15 cellular contexts compared by ENCODE assay signal in genomic region chr2:227629435-227629834, GRCh38. TPM values are rescaled to one million over a fixed set of nuclear protein-coding genes. Genes with fewer than 3 reads are reported as not detected.
DNase-seq lines count a peak whose midpoint lies in the region; ATAC-seq and TF ChIP-seq lines count a peak whose summit lies in the region.
"Had no signal": no experiment of that assay in that cellular context is flagged by ENCODE, and none has a peak within 500 bp of the region (broad histone marks: within the 10 kb centered on the region; RNA-seq: fewer than 3 reads in every experiment).

No MANE protein-coding gene starts in this region.

- no peak for ATAC-seq in IMR-90 (ENCODE audit: low read depth)
- ATAC-seq in WTC11 = no peak
- no peak for ATAC-seq in lung (ENCODE audit: insufficient read depth, low FRiP score)
- ATAC-seq: CD8-positive, alpha-beta T cell; HepG2 had no signal

- H3K4me3 Mint-ChIP-seq in WTC11 (no peak overlapping the region), progenitor cell of endocrine pancreas (ENCODE audit: low read depth) (no peak overlapping the region)
- H3K4me3 Mint-ChIP-seq: CD8-positive, alpha-beta T cell; H9 had no signal

- no peaks in the 10 kb centered on the region for H3K9me1 ChIP-seq in IMR-90 (ENCODE audit: insufficient read depth, low read length)

- H3K9me3 Mint-ChIP-seq in WTC11 (no peaks in the 10 kb centered on the region), progenitor cell of endocrine pancreas (ENCODE audit: low read depth) (no peaks in the 10 kb centered on the region)
- H3K9me3 Mint-ChIP-seq: CD8-positive, alpha-beta T cell; H9 had no signal

- H3K9me3 ChIP-seq in IMR-90 (ENCODE audit: control insufficient read depth, insufficient read depth, low read length) = no peaks in the 10 kb centered on the region
- no peaks in the 10 kb centered on the region for H3K9me3 ChIP-seq in lung (ENCODE audit: control insufficient read depth in 2 of 2, insufficient read depth in 1 of 2, low read length in 1 of 2)
- H3K9me3 ChIP-seq in smooth muscle cell (replicated peaks; ENCODE audit: low read depth) = no peaks in the 10 kb centered on the region

- H2AK5ac ChIP-seq in IMR-90 (ENCODE audit: low read depth, low read length) = no peak overlapping the region

- DNase-seq in IMR-90 (no peak), WTC11 (ENCODE audit: low spot score) (no peak), lung (ENCODE audit: low spot score) (peak; percentile 6), smooth muscle cell (lab: John Stamatoyannopoulos, UW; ENCODE audit: unreplicated experiment) (no peak), progenitor cell of endocrine pancreas (ENCODE audit: low spot score, unreplicated experiment) (no peak), posterior cingulate gyrus (no peak)
- no peak for DNase-seq in activated CD4-positive, CD25-positive, alpha-beta regulatory T cell (lab: John Stamatoyannopoulos, UW)
- DNase-seq: Calu3; CD8-positive, alpha-beta T cell; DMS79 treated with DMSO at 0.1 percent for 48 hours; GF-D8; H9 had no signal

- H3K4me1 Mint-ChIP-seq in WTC11 (no peaks in the 10 kb centered on the region), progenitor cell of endocrine pancreas (ENCODE audit: low read depth) (no peaks in the 10 kb centered on the region)
- H3K4me1 Mint-ChIP-seq: H9 had no signal

- H3K27ac ChIP-seq in IMR-90 (ENCODE audit: insufficient read depth, low read length) (no peak overlapping the region), lung (ENCODE audit: low read depth in 1 of 2, low read length in 1 of 2) (no peak overlapping the region), smooth muscle cell (ENCODE audit: low read depth) (peak overlapping the region; percentile 20)
- H3K27ac ChIP-seq: BLaER1 treated with 17β-estradiol and CSF1 and Interleukin-3, amounts not matched to agents 10 nM and 100 nM had no signal

- no peak for TF ChIP-seq POLR2A in IMR-90 (IDR thresholded peaks at IDR 0.05; ENCODE audit: low read depth, low read length)

- intact Hi-C loops in IMR-90 (cut with micrococcal nuclease) = no loop called here
- intact Hi-C loops in posterior cingulate gyrus (cut with DNase I) = no loop called here

- CTCF ChIA-PET in IMR-90 (lab: Yijun Ruan, JAX) (no interaction called here), WTC11 (lab: Charles Lee) (no interaction called here)

- H2BK20ac ChIP-seq in IMR-90 (ENCODE audit: low read depth, low read length) = no peak overlapping the region

- H3K27me3 ChIP-seq in IMR-90 (ENCODE audit: control insufficient read depth, insufficient read depth, low read length) (no peaks in the 10 kb centered on the region), lung (ENCODE audit: control insufficient read depth, insufficient read depth) (no peaks in the 10 kb centered on the region), smooth muscle cell (ENCODE audit: low read depth) (no peaks in the 10 kb centered on the region)
- H3K27me3 ChIP-seq: BLaER1 treated with 17β-estradiol and CSF1 and Interleukin-3, amounts not matched to agents 10 nM and 100 nM had no signal

- 30% methylated on average over 2 of the region's 7 CpGs; no CpG with 5 or more reads in 1 of the 2 experiments for WGBS in IMR-90 (ENCODE audit: extremely low coverage in 2 of 2, insufficient read length in 1 of 2), 2 experiments
- 65 to 77% methylated on average over 7 of the region's 7 CpGs for WGBS in lung, 2 donors
- 60% methylated on average over 7 of the region's 7 CpGs for WGBS in smooth muscle cell (ENCODE audit: low lambda C conversion rate)

- H4K20me1 ChIP-seq in IMR-90 (ENCODE audit: insufficient read depth, low read length) (no peaks in the 10 kb centered on the region), smooth muscle cell (ENCODE audit: low read depth) (no peaks in the 10 kb centered on the region)
- H4K20me1 ChIP-seq: BLaER1 treated with 17β-estradiol and CSF1 and Interleukin-3, amounts not matched to agents 10 nM and 100 nM had no signal

- no peaks in the 10 kb centered on the region for H3K79me1 ChIP-seq in IMR-90 (ENCODE audit: low read depth in 1 of 2, low read length in 2 of 2)

- BruUV-seq in IMR-90 (replicated peaks; lab: Mats Ljungman, UMichigan) = no TSS peak

- H3F3A ChIP-seq in smooth muscle cell (ENCODE audit: low read depth) = no peaks in the 10 kb centered on the region

- POLR2A ChIA-PET in IMR-90 (lab: Charles Lee; ENCODE audit: unreplicated experiment) (no interaction called here), WTC11 (lab: Charles Lee) (no interaction called here)

- H3K18ac ChIP-seq in IMR-90 (ENCODE audit: low read depth, low read length) = no peak overlapping the region

- H3K4ac ChIP-seq in IMR-90 (ENCODE audit: low read depth, low read length) = no peak overlapping the region

- H2BK15ac ChIP-seq in IMR-90 (ENCODE audit: low read depth, low read length) = no peak overlapping the region

- H3K4me2 ChIP-seq in IMR-90 (ENCODE audit: low read depth, low read length) = no peak overlapping the region
- H3K4me2 ChIP-seq in smooth muscle cell = peak overlapping the region; percentile 75
- H3K4me2 ChIP-seq: BLaER1 treated with 17β-estradiol and CSF1 and Interleukin-3, amounts not matched to agents 10 nM and 100 nM had no signal

- H3K14ac ChIP-seq in IMR-90 (replicated peaks; ENCODE audit: low read depth, low read length) = no peak overlapping the region

- H3K23ac ChIP-seq in IMR-90 (ENCODE audit: low read depth, low read length) = no peak overlapping the region

- no peaks in the 10 kb centered on the region for H3K27me3 Mint-ChIP-seq in WTC11 (ENCODE audit: low read depth)
- H3K27me3 Mint-ChIP-seq in progenitor cell of endocrine pancreas = no peaks in the 10 kb centered on the region

- H3K56ac ChIP-seq in IMR-90 (ENCODE audit: extremely low read depth, insufficient read depth, low read length) = no peak overlapping the region

- TF ChIP-seq CTCF in IMR-90 (conservative IDR thresholded peaks at IDR 0.05; ENCODE audit: low read depth, low read length) = no peak
- no peak for TF ChIP-seq CTCF in WTC11 (IDR thresholded peaks at IDR 0.05)
- TF ChIP-seq CTCF in lung (IDR thresholded peaks at IDR 0.05; ENCODE audit: control extremely low read depth, extremely low read depth) = no peak
- TF ChIP-seq CTCF in smooth muscle cell (IDR thresholded peaks at IDR 0.05; ENCODE audit: borderline replicate concordance, insufficient read depth, poor library complexity, severe bottlenecking) = no peak
- no peak for TF ChIP-seq CTCF in progenitor cell of endocrine pancreas (IDR thresholded peaks at IDR 0.05; ENCODE audit: unreplicated experiment)

- H3K4me1 ChIP-seq in IMR-90 (ENCODE audit: control insufficient read depth, insufficient read depth, low read length) (no peaks in the 10 kb centered on the region), lung (ENCODE audit: control insufficient read depth in 2 of 2, insufficient read depth in 2 of 2, low read length in 2 of 2) (no peaks in the 10 kb centered on the region), smooth muscle cell (ENCODE audit: low read depth) (peaks cover 9% of the 10 kb centered on the region)
- H3K4me1 ChIP-seq: BLaER1 treated with 17β-estradiol and CSF1 and Interleukin-3, amounts not matched to agents 10 nM and 100 nM had no signal

- dilution Hi-C loops in IMR-90 (cut with HindIII; ENCODE audit: low sequenced_read_pairs, unreplicated experiment) = no loop called here

- H2AK9ac ChIP-seq in IMR-90 (replicated peaks; ENCODE audit: low read depth, low read length, poor library complexity) = no peak overlapping the region

- no peak for TF ChIP-seq RAD21 in IMR-90 (IDR thresholded peaks at IDR 0.05; ENCODE audit: low read length)

- H3K4me3 ChIP-seq in IMR-90 (ENCODE audit: insufficient read depth, low read depth, low read length) (no peak overlapping the region), lung (no peak overlapping the region), smooth muscle cell (peak overlapping the region; percentile 4)
- H3K4me3 ChIP-seq: BLaER1 treated with 17β-estradiol and CSF1 and Interleukin-3, amounts not matched to agents 10 nM and 100 nM had no signal

- H3K27ac Mint-ChIP-seq in WTC11 (0 out of 2 replicates have a peak overlapping the region, but pooled peaks have one; percentile 32), progenitor cell of endocrine pancreas (no peak overlapping the region)
- H3K27ac Mint-ChIP-seq: CD8-positive, alpha-beta T cell; H9 had no signal

- no peaks in the 10 kb centered on the region for H3K36me3 Mint-ChIP-seq in WTC11
- H3K36me3 Mint-ChIP-seq in progenitor cell of endocrine pancreas (ENCODE audit: insufficient read depth) = no peaks in the 10 kb centered on the region
- H3K36me3 Mint-ChIP-seq: CD8-positive, alpha-beta T cell had no signal

- no peaks in the 10 kb centered on the region for H3K36me3 ChIP-seq in IMR-90 (ENCODE audit: control insufficient read depth, insufficient read depth, low read length)
- no peaks in the 10 kb centered on the region for H3K36me3 ChIP-seq in lung (ENCODE audit: control insufficient read depth in 2 of 2, insufficient read depth in 2 of 2, low read length in 2 of 2)
- peaks cover 3% of the 10 kb centered on the region for H3K36me3 ChIP-seq in smooth muscle cell (ENCODE audit: low read depth)
- H3K36me3 ChIP-seq: BLaER1 treated with 17β-estradiol and CSF1 and Interleukin-3, amounts not matched to agents 10 nM and 100 nM had no signal

- no peak overlapping the region for H4K8ac ChIP-seq in IMR-90 (ENCODE audit: low read depth in 2 of 2, low read length in 2 of 2)

- H2BK5ac ChIP-seq in IMR-90 (ENCODE audit: low read depth, low read length, poor library complexity, severe bottlenecking) = no peak overlapping the region

- in situ Hi-C loops in IMR-90 (cut with MboI; ENCODE audit: low sequenced_read_pairs) = no loop called here

- no peak overlapping the region for H2BK120ac ChIP-seq in IMR-90 (ENCODE audit: low read depth, low read length)

- H3K79me2 ChIP-seq in smooth muscle cell (ENCODE audit: low read depth) = no peaks in the 10 kb centered on the region

- H4K91ac ChIP-seq in IMR-90 (ENCODE audit: insufficient read depth, low read depth, low read length) = no peak overlapping the region

- H2AFZ ChIP-seq in IMR-90 (replicated peaks; ENCODE audit: low read length, poor library complexity) (peak overlapping the region; percentile 17), smooth muscle cell (ENCODE audit: low read depth) (peak overlapping the region; percentile 97)

- no peak overlapping the region for H4K5ac ChIP-seq in IMR-90 (ENCODE audit: low read depth, low read length)

- H3K9ac ChIP-seq in IMR-90 (ENCODE audit: low read depth, low read length) (no peak overlapping the region), smooth muscle cell (ENCODE audit: low read depth) (no peak overlapping the region)
- H3K9ac ChIP-seq: BLaER1 treated with 17β-estradiol and CSF1 and Interleukin-3, amounts not matched to agents 10 nM and 100 nM had no signal

RNA-seq across cellular contexts. Expression of gene SCYGR4, which starts 12.1 kb away (rescaled TPM):
- total RNA-seq in IMR-90 (2012; rRNA removed) (not detected in 2 replicates), WTC11 (2021) (not detected in 3 replicates), lung (not detected), smooth muscle cell (not detected in 2 replicates), progenitor cell of endocrine pancreas (not detected in 2 replicates)
- polyA plus RNA-seq in IMR-90 (2012; rRNA removed) (not detected in 2 replicates), lung (not detected), smooth muscle cell (0.34 TPM in 1 of 2 replicates, not detected in the other)
- not detected in 2 replicates for polyA plus RNA-seq in IMR-90 (2012; cell fraction: cytosol; rRNA removed)
- not detected in 2 replicates for polyA plus RNA-seq in IMR-90 (2012; cell fraction: nucleus; rRNA removed; ENCODE audit: low replicate concordance)
- total RNA-seq: Calu3; CD8-positive, alpha-beta T cell; H1; H9; HepG2 had no signal
- polyA plus RNA-seq: H1, HepG2 had no signal

RNA-seq across cellular contexts. Expression of gene SCYGR3, which starts 14.8 kb away (rescaled TPM):
- total RNA-seq in IMR-90 (2012; rRNA removed) (not detected in 2 replicates), WTC11 (2021) (not detected in 3 replicates), lung (not detected), smooth muscle cell (not detected in 2 replicates), progenitor cell of endocrine pancreas (not detected in 2 replicates)
- polyA plus RNA-seq in IMR-90 (2012; rRNA removed) (not detected in 2 replicates), lung (not detected), smooth muscle cell (not detected in 2 replicates)
- not detected in 2 replicates for polyA plus RNA-seq in IMR-90 (2012; cell fraction: cytosol; rRNA removed)
- not detected in 2 replicates for polyA plus RNA-seq in IMR-90 (2012; cell fraction: nucleus; rRNA removed; ENCODE audit: low replicate concordance)
- total RNA-seq: Calu3; CD8-positive, alpha-beta T cell; H1; H9; HepG2 had no signal
- polyA plus RNA-seq: H1, HepG2 had no signal

RNA-seq across cellular contexts. Expression of gene SCYGR2, which starts 30.7 kb away (rescaled TPM):
- total RNA-seq in IMR-90 (2012; rRNA removed) (not detected in 2 replicates), WTC11 (2021) (not detected in 3 replicates), lung (not detected), smooth muscle cell (not detected in 2 replicates), progenitor cell of endocrine pancreas (not detected in 2 replicates)
- polyA plus RNA-seq in IMR-90 (2012; rRNA removed) (not detected in 2 replicates), lung (not detected), smooth muscle cell (not detected in 2 replicates)
- polyA plus RNA-seq in IMR-90 (2012; cell fraction: cytosol; rRNA removed) = not detected in 2 replicates
- polyA plus RNA-seq in IMR-90 (2012; cell fraction: nucleus; rRNA removed; ENCODE audit: low replicate concordance) = not detected in 2 replicates
- total RNA-seq: Calu3; CD8-positive, alpha-beta T cell; H1; H9; HepG2 had no signal
- polyA plus RNA-seq: H1, HepG2 had no signal

RNA-seq across cellular contexts. Expression of gene SCYGR5, which starts 37.2 kb away (rescaled TPM):
- not detected in 2 replicates for total RNA-seq in IMR-90 (2012; rRNA removed)
- polyA plus RNA-seq in IMR-90 (2012; rRNA removed) = not detected in 2 replicates
- not detected in 2 replicates for polyA plus RNA-seq in IMR-90 (2012; cell fraction: cytosol; rRNA removed)
- not detected in 2 replicates for polyA plus RNA-seq in IMR-90 (2012; cell fraction: nucleus; rRNA removed; ENCODE audit: low replicate concordance)
- not detected in 3 replicates for total RNA-seq in WTC11 (2021)
- not detected for total RNA-seq in lung
- not detected for polyA plus RNA-seq in lung
- total RNA-seq in smooth muscle cell = not detected in 2 replicates
- polyA plus RNA-seq in smooth muscle cell = not detected in 2 replicates
- total RNA-seq in progenitor cell of endocrine pancreas = not detected in 2 replicates
- total RNA-seq: Calu3; CD8-positive, alpha-beta T cell; H1; H9; HepG2 had no signal
- polyA plus RNA-seq: H1, HepG2 had no signal
